Comparison of ENCODE assay signal across 9 cellular contexts in genomic region chr2:19021100-19021476, GRCh38.
A peak's percentile ranks its signal among the peaks of the same experiment; 100 is the strongest.
DNase-seq lines count a peak whose midpoint lies in the region; ATAC-seq and TF ChIP-seq lines count a peak whose summit lies in the region.
"Had no signal": no experiment of that assay in that cellular context is flagged by ENCODE, and none has a peak within 500 bp of the region (broad histone marks: within the 10 kb centered on the region; RNA-seq: fewer than 3 reads in every experiment).

No MANE protein-coding gene starts in this region.

- no peak overlapping the region for H4K8ac ChIP-seq in neuronal stem cell (ENCODE audit: low read depth, low read length)

- no peaks in the 10 kb centered on the region for H3K9me3 ChIP-seq in neuronal stem cell (replicated peaks in 1 of 2; ENCODE audit: control insufficient read depth in 2 of 2, insufficient read depth in 1 of 2, low read depth in 1 of 2, low read length in 2 of 2)
- H3K9me3 ChIP-seq: neutrophil had no signal

- H3K27ac ChIP-seq in RWPE1, result no peak overlapping the region
- H3K27ac ChIP-seq in neuronal stem cell (replicated peaks; ENCODE audit: low read length), result no peak overlapping the region
- H3K27ac ChIP-seq: neutrophil had no signal

- no peak overlapping the region for H3K4ac ChIP-seq in neuronal stem cell (ENCODE audit: low read length)

- H3K18ac ChIP-seq in neuronal stem cell (ENCODE audit: low read length), result no peak overlapping the region

- no peak overlapping the region for H3K14ac ChIP-seq in neuronal stem cell (ENCODE audit: low read length)

- DNase-seq in EH (ENCODE audit: low read depth) (peak; percentile 95), RWPE1 (ENCODE audit: low spot score) (peak; percentile 60), fibroblast of the conjunctiva (ENCODE audit: low read depth) (peak; percentile 89), neuronal stem cell (ENCODE audit: low spot score) (peak; percentile 20), mucosa of gallbladder (ENCODE audit: low spot score) (no peak), NCI-H1436 (lab: John Stamatoyannopoulos, UW) (no peak), activated gamma-delta T cell treated with Interleukin-2 at 50 U/mL for 16 hours (no peak)

- no peak overlapping the region for H4K91ac ChIP-seq in neuronal stem cell (ENCODE audit: low read depth, low read length, poor library complexity)

- no peak overlapping the region for H2BK5ac ChIP-seq in neuronal stem cell (ENCODE audit: low read length)

- no peak overlapping the region for H2BK120ac ChIP-seq in neuronal stem cell (ENCODE audit: low read depth, low read length)

- H3K27me3 ChIP-seq in neuronal stem cell (ENCODE audit: control insufficient read depth in 3 of 3, insufficient read depth in 3 of 3, low read depth in 1 of 3, low read length in 3 of 3), result no peaks in the 10 kb centered on the region
- H3K27me3 ChIP-seq: neutrophil had no signal

- ATAC-seq in HG03442 (IDR thresholded peaks at IDR 0.05; ENCODE audit: unreplicated experiment), result no peak

- no peak overlapping the region for H3K9ac ChIP-seq in neuronal stem cell (ENCODE audit: low read depth, low read length, poor library complexity)

- H2AFZ ChIP-seq in neuronal stem cell (ENCODE audit: low read length), result peak overlapping the region; percentile 47

- TF ChIP-seq CTCF in RWPE1 (conservative IDR thresholded peaks at IDR 0.05; ENCODE audit: low read depth), result no peak

- no CpG with 5 or more reads among the region's 4 CpGs for WGBS in neuronal stem cell (ENCODE audit: extremely low coverage in 2 of 2, insufficient read length in 2 of 2, insufficient replicate concordance in 1 of 2), 2 donors

- no peak overlapping the region for H3K4me3 ChIP-seq in neuronal stem cell (ENCODE audit: low read length in 2 of 2)

- POLR2A ChIA-PET in RWPE1 (lab: Yijun Ruan, JAX; ENCODE audit: low non-redundant PET), result no interaction called here

- peaks cover 1% of the 10 kb centered on the region for H3K79me1 ChIP-seq in neuronal stem cell (ENCODE audit: low read depth, low read length)

- H2AK5ac ChIP-seq in neuronal stem cell (ENCODE audit: low read depth, low read length), result no peak overlapping the region

- no peak overlapping the region for H2BK15ac ChIP-seq in neuronal stem cell (ENCODE audit: low read length)

- no peak overlapping the region for H2BK12ac ChIP-seq in neuronal stem cell (ENCODE audit: low read length)

- no peak overlapping the region for H3K23ac ChIP-seq in neuronal stem cell (ENCODE audit: low read depth, low read length, poor library complexity)

- H3K36me3 ChIP-seq in neuronal stem cell (replicated peaks in 1 of 2; ENCODE audit: control insufficient read depth in 2 of 2, insufficient read depth in 2 of 2, low read length in 2 of 2), result no peaks in the 10 kb centered on the region
- H3K36me3 ChIP-seq: neutrophil had no signal

- H3K4me1 ChIP-seq in neuronal stem cell (ENCODE audit: control insufficient read depth in 2 of 2, insufficient read depth in 1 of 2, low read depth in 1 of 2, low read length in 2 of 2), result peaks cover 5 to 15% of the 10 kb centered on the region in 2 donors

- CTCF ChIA-PET in RWPE1 (lab: Yijun Ruan, JAX), result no interaction called here

- H3K4me2 ChIP-seq in neuronal stem cell (ENCODE audit: insufficient read depth, low read length, poor library complexity, severe bottlenecking), result no peak overlapping the region

Comparison
In these comparisons a context has a peak if more than half of its experiments do, and no peak if none do; other contexts are left out.
1. DNase-seq: peak in EH (single experiment), RWPE1 (single experiment), fibroblast of the conjunctiva (single experiment) and neuronal stem cell (single experiment); none in mucosa of gallbladder (single experiment), NCI-H1436 (single experiment) and activated gamma-delta T cell treated with Interleukin-2 at 50 U/mL for 16 hours (single experiment).